Comparison of ENCODE assay signal across 34 cellular contexts in genomic region chr1:112046630-112047029, GRCh38.
"Had no signal": no experiment of that assay in that cellular context is flagged by ENCODE, and none has a peak within 500 bp of the region (broad histone marks: within the 10 kb centered on the region; RNA-seq: fewer than 3 reads in every experiment).

No MANE protein-coding gene starts in this region.

- H3K36me3 ChIP-seq: adrenal gland, brain microvascular endothelial cell, breast epithelium, colonic mucosa had no signal

- FAIRE-seq: astrocyte, TTC549 had no signal

- H3K9me3 ChIP-seq: adrenal gland, body of pancreas, breast epithelium, colonic mucosa had no signal

- H3K27me3 ChIP-seq: adrenal gland, body of pancreas, brain microvascular endothelial cell, breast epithelium, colonic mucosa had no signal

- H3K4me1 ChIP-seq: adrenal gland, body of pancreas, breast epithelium, colonic mucosa had no signal

- ATAC-seq: activated CD8-positive, alpha-beta T cell treated with anti-CD3 and anti-CD28 coated beads for 36 hours; activated naive CD4-positive, alpha-beta T cell treated with anti-CD3 and anti-CD28 coated beads, Interleukin-2, amount 50 U/mL, for 72 hours; activated T-cell treated with anti-CD3 and anti-CD28 coated beads, Interleukin-2, amount 50 U/mL, for 4 hours; activated T-cell treated with anti-CD3 and anti-CD28 coated beads, Interleukin-2, amount 50 U/mL, for 72 hours; activated T-helper 17 cell treated with anti-CD3 and anti-CD28 coated beads, Interleukin-2, amount 50 U/mL, for 72 hours; body of pancreas had no signal

- H3K27ac ChIP-seq: adrenal gland, body of pancreas, brain microvascular endothelial cell, breast epithelium, colonic mucosa, VCaP had no signal

- H3K4me3 ChIP-seq: adrenal gland, body of pancreas, breast epithelium, colonic mucosa had no signal

- DNase-seq: activated B cell treated with CpG ODN at 0.5 μM for 24 hours; activated CD4-positive, alpha-beta memory T cell treated with anti-CD3 and anti-CD28 coated beads for 36 hours; activated CD4-positive, alpha-beta T cell treated with anti-CD3 and anti-CD28 coated beads for 4 hours; activated CD4-positive, alpha-beta T cell treated with anti-CD3 and anti-CD28 coated beads, Interleukin-2, amount 10 ng/mL, durations not matched to agents 24 days and 14 days; activated CD4-positive, alpha-beta T cell treated with anti-CD3 and anti-CD28 coated beads, Interleukin-2, amount 50 U/mL, for 1 hour; activated CD4-positive, alpha-beta T cell treated with anti-CD3 and anti-CD28 coated beads, Interleukin-2, amount 50 U/mL, for 4 hours; activated CD4-positive, CD25-positive, alpha-beta regulatory T cell treated with anti-CD3 and anti-CD28 coated beads, Interleukin-2, amount 50 U/mL, for 72 hours; activated CD8-positive, alpha-beta memory T cell treated with anti-CD3 and anti-CD28 coated beads, Interleukin-2, amount 50 U/mL, for 4 hours; activated CD8-positive, alpha-beta T cell treated with anti-CD3 and anti-CD28 coated beads for 36 hours; activated effector memory CD4-positive, alpha-beta T cell treated with anti-CD3 and anti-CD28 coated beads, Interleukin-2, amount 50 U/mL, for 16 hours; activated gamma-delta T cell treated with Interleukin-2 at 50 U/mL for 16 hours; activated naive CD4-positive, alpha-beta T cell; activated naive CD4-positive, alpha-beta T cell treated with anti-CD3 and anti-CD28 coated beads for 36 hours; activated naive CD4-positive, alpha-beta T cell treated with anti-CD3 and anti-CD28 coated beads, Interleukin-2, amount 50 U/mL, for 16 hours; activated naive CD8-positive, alpha-beta T cell treated with anti-CD3 and anti-CD28 coated beads for 36 hours; activated T-cell treated with anti-CD3 and anti-CD28 coated beads for 4 hours; activated T-cell treated with anti-CD3 and anti-CD28 coated beads, Interleukin-2, amount 50 U/mL, for 1 hour; activated T-cell treated with anti-CD3 and anti-CD28 coated beads, Interleukin-2, amount 50 U/mL, for 4 hours; activated T-cell treated with anti-CD3 and anti-CD28 coated beads, Interleukin-2, amount 50 U/mL, for 72 hours; adrenal gland; amniotic stem cell; aorta; body of pancreas; brain microvascular endothelial cell; cerebellar nuclear complex; colonic mucosa; T-helper 2 cell; T-helper 9 cell had no signal
